ENCODE assay signal across 22 cellular contexts in genomic region chr3:141087071-141087824, GRCh38. TPM values are rescaled to one million over a fixed set of nuclear protein-coding genes. Genes with fewer than 3 reads are reported as not detected.
DNase-seq lines count a peak whose midpoint lies in the region; ATAC-seq, FAIRE-seq and TF ChIP-seq lines count a peak whose summit lies in the region.
"Had no signal": no experiment of that assay in that cellular context is flagged by ENCODE, and none has a peak within 500 bp of the region (broad histone marks: within the 10 kb centered on the region; RNA-seq: fewer than 3 reads in every experiment).

No MANE protein-coding gene starts in this region.

- DNase-seq in Daoy (ENCODE audit: low read depth) (peak; percentile 20), IMR-90 (no peak), neuronal stem cell (ENCODE audit: low spot score) (no peak), NCI-H146 (lab: John Stamatoyannopoulos, UW) (no peak), H54 (ENCODE audit: insufficient read length, low spot score) (no peak)
- no peak for DNase-seq in activated T-helper 1 cell treated with anti-CD3 and anti-CD28 coated beads, Interleukin-12 subunit alpha, Interleukin-12 subunit beta, Interleukin-2, Interleukin-4 antibody, amounts not matched to agents 30 ng/mL and 10 ng/mL and 1 ng/mL, durations not matched to agents 14 hours and 24 hours and 36 hours (ENCODE audit: low spot score)
- DNase-seq: activated CD4-positive, alpha-beta T cell treated with anti-CD3 and anti-CD28 coated beads, Interleukin-2, amount 50 U/mL, for 1 hour; DMS79 treated with DMSO at 0.1 percent for 48 hours; effector CD8-positive, alpha-beta T cell; erythroblast; NCI-H1694; occipital lobe; stimulated activated naive CD8-positive, alpha-beta T cell treated with anti-CD3 and anti-CD28 coated beads, Interleukin-15, amount 100 ng/mL, for 72 hours had no signal

- H2BK120ac ChIP-seq in IMR-90 (ENCODE audit: low read depth, low read length) = no peak overlapping the region
- H2BK120ac ChIP-seq in neuronal stem cell (ENCODE audit: low read depth, low read length) = no peak overlapping the region

- H2BK12ac ChIP-seq in neuronal stem cell (ENCODE audit: low read length) = peak overlapping the region; percentile 9

- dilution Hi-C loops in IMR-90 (cut with HindIII; ENCODE audit: low sequenced_read_pairs, unreplicated experiment) = no loop called here

- no peak overlapping the region for H3K56ac ChIP-seq in IMR-90 (ENCODE audit: extremely low read depth, insufficient read depth, low read length)

- H3K79me1 ChIP-seq in IMR-90 (ENCODE audit: low read depth in 1 of 2, low read length in 2 of 2) = no peaks in the 10 kb centered on the region
- H3K79me1 ChIP-seq in neuronal stem cell (ENCODE audit: low read depth, low read length) = peaks cover 14% of the 10 kb centered on the region

- H4K91ac ChIP-seq in IMR-90 (ENCODE audit: insufficient read depth, low read depth, low read length) (no peak overlapping the region), neuronal stem cell (ENCODE audit: low read depth, low read length, poor library complexity) (peak overlapping the region; percentile 6)

- no peak overlapping the region for H3K4me2 ChIP-seq in IMR-90 (ENCODE audit: low read depth, low read length)
- H3K4me2 ChIP-seq in neuronal stem cell (ENCODE audit: insufficient read depth, low read length, poor library complexity, severe bottlenecking) = no peak overlapping the region
- H3K4me2 ChIP-seq: BLaER1 had no signal

- no peaks in the 10 kb centered on the region for H3K4me1 Mint-ChIP-seq in activated T-helper 1 cell treated with anti-CD3 and anti-CD28 coated beads, Interleukin-12 subunit alpha, Interleukin-12 subunit beta, Interleukin-2, Interleukin-4 antibody, amounts not matched to agents 30 ng/mL and 10 ng/mL and 1 ng/mL, durations not matched to agents 14 hours and 24 hours and 36 hours (ENCODE audit: low read depth)
- H3K4me1 Mint-ChIP-seq: activated naive CD4-positive, alpha-beta T cell treated with anti-CD3 and anti-CD28 coated beads, Interleukin-2, amount 50 U/mL, for 24 hours; activated T-helper 17 cell treated with anti-CD3 and anti-CD28 coated beads, Interleukin-2, amount 50 U/mL, for 72 hours; stimulated activated naive CD8-positive, alpha-beta T cell treated with anti-CD3 and anti-CD28 coated beads, Interleukin-15, amount 100 ng/mL, for 72 hours had no signal

- H3K4ac ChIP-seq in IMR-90 (ENCODE audit: low read depth, low read length) (no peak overlapping the region), neuronal stem cell (ENCODE audit: low read length) (peak overlapping the region; percentile 2)

- H3K27me3 Mint-ChIP-seq in activated T-helper 1 cell treated with anti-CD3 and anti-CD28 coated beads, Interleukin-12 subunit alpha, Interleukin-12 subunit beta, Interleukin-2, Interleukin-4 antibody, amounts not matched to agents 30 ng/mL and 10 ng/mL and 1 ng/mL, durations not matched to agents 14 hours and 24 hours and 36 hours (ENCODE audit: insufficient read depth) = peaks cover 4% of the 10 kb centered on the region
- H3K27me3 Mint-ChIP-seq: activated naive CD4-positive, alpha-beta T cell treated with anti-CD3 and anti-CD28 coated beads, Interleukin-2, amount 50 U/mL, for 24 hours; stimulated activated naive CD8-positive, alpha-beta T cell treated with anti-CD3 and anti-CD28 coated beads, Interleukin-15, amount 100 ng/mL, for 72 hours had no signal

- H3K14ac ChIP-seq in IMR-90 (replicated peaks; ENCODE audit: low read depth, low read length) (no peak overlapping the region), neuronal stem cell (ENCODE audit: low read length) (no peak overlapping the region)

- no peak overlapping the region for H2BK15ac ChIP-seq in IMR-90 (ENCODE audit: low read depth, low read length)
- H2BK15ac ChIP-seq in neuronal stem cell (ENCODE audit: low read length) = peak overlapping the region; percentile 89

- POLR2A ChIA-PET in IMR-90 (lab: Charles Lee; ENCODE audit: unreplicated experiment) = no interaction called here

- no peaks in the 10 kb centered on the region for H3K36me3 Mint-ChIP-seq in activated T-helper 1 cell treated with anti-CD3 and anti-CD28 coated beads, Interleukin-12 subunit alpha, Interleukin-12 subunit beta, Interleukin-2, Interleukin-4 antibody, amounts not matched to agents 30 ng/mL and 10 ng/mL and 1 ng/mL, durations not matched to agents 14 hours and 24 hours and 36 hours (ENCODE audit: low read depth)
- H3K36me3 Mint-ChIP-seq: activated naive CD4-positive, alpha-beta T cell treated with anti-CD3 and anti-CD28 coated beads, Interleukin-2, amount 50 U/mL, for 24 hours had no signal

- H2AK5ac ChIP-seq in IMR-90 (ENCODE audit: low read depth, low read length) (no peak overlapping the region), neuronal stem cell (ENCODE audit: low read depth, low read length) (peak overlapping the region; percentile 48)

- no TSS peak for BruUV-seq in IMR-90 (replicated peaks; lab: Mats Ljungman, UMichigan)

- H2BK20ac ChIP-seq in IMR-90 (ENCODE audit: low read depth, low read length) = no peak overlapping the region

- TF ChIP-seq CTCF in IMR-90 (conservative IDR thresholded peaks at IDR 0.05; ENCODE audit: low read depth, low read length) = no peak

- H4K8ac ChIP-seq in IMR-90 (ENCODE audit: low read depth in 2 of 2, low read length in 2 of 2) = no peak overlapping the region
- H4K8ac ChIP-seq in neuronal stem cell (ENCODE audit: low read depth, low read length) = no peak overlapping the region

- H3K9me1 ChIP-seq in IMR-90 (ENCODE audit: insufficient read depth, low read length) = no peaks in the 10 kb centered on the region; the same call in 1 of the 2 replicates

- no peak overlapping the region for H3K27ac Mint-ChIP-seq in activated T-helper 1 cell treated with anti-CD3 and anti-CD28 coated beads, Interleukin-12 subunit alpha, Interleukin-12 subunit beta, Interleukin-2, Interleukin-4 antibody, amounts not matched to agents 30 ng/mL and 10 ng/mL and 1 ng/mL, durations not matched to agents 14 hours and 24 hours and 36 hours
- H3K27ac Mint-ChIP-seq: activated naive CD4-positive, alpha-beta T cell treated with anti-CD3 and anti-CD28 coated beads, Interleukin-2, amount 50 U/mL, for 24 hours; activated T-helper 17 cell treated with anti-CD3 and anti-CD28 coated beads, Interleukin-2, amount 50 U/mL, for 72 hours; stimulated activated naive CD8-positive, alpha-beta T cell treated with anti-CD3 and anti-CD28 coated beads, Interleukin-15, amount 100 ng/mL, for 72 hours had no signal

- TF ChIP-seq POLR2A in IMR-90 (IDR thresholded peaks at IDR 0.05; ENCODE audit: low read depth, low read length) (no peak), H54 (IDR thresholded peaks at IDR 0.05; ENCODE audit: low read depth, low read length) (no peak)

- no peak overlapping the region for H3K23ac ChIP-seq in IMR-90 (ENCODE audit: low read depth, low read length)
- peak overlapping the region; percentile 45 for H3K23ac ChIP-seq in neuronal stem cell (ENCODE audit: low read depth, low read length, poor library complexity)

- H3K4me3 ChIP-seq in IMR-90 (ENCODE audit: insufficient read depth, low read depth, low read length) = no peak overlapping the region
- H3K4me3 ChIP-seq in iPS-15b (ENCODE audit: low read depth, low read length) = no peak overlapping the region
- H3K4me3 ChIP-seq in neuronal stem cell (ENCODE audit: low read length in 2 of 2) = no peak overlapping the region
- H3K4me3 ChIP-seq: BLaER1, lung, skin epidermis had no signal

- H3K27ac ChIP-seq in IMR-90 (ENCODE audit: insufficient read depth, low read length) (no peak overlapping the region), neuronal stem cell (replicated peaks; ENCODE audit: low read length) (no peak overlapping the region)
- H3K27ac ChIP-seq: BLaER1, skin epidermis had no signal

- in situ Hi-C loops in IMR-90 (cut with MboI; ENCODE audit: low sequenced_read_pairs) = no loop called here

- FAIRE-seq in H54 (lab: Jason Lieb, UNC) = no peak
- FAIRE-seq: bronchial epithelial cell, colon had no signal

- H4K5ac ChIP-seq in IMR-90 (ENCODE audit: low read depth, low read length) = no peak overlapping the region

- H4K20me1 ChIP-seq in IMR-90 (ENCODE audit: insufficient read depth, low read length) = no peaks in the 10 kb centered on the region
- H4K20me1 ChIP-seq: BLaER1 had no signal

- H2AK9ac ChIP-seq in IMR-90 (replicated peaks; ENCODE audit: low read depth, low read length, poor library complexity) = peak overlapping the region; percentile 34

- ATAC-seq in IMR-90 (ENCODE audit: low read depth) = no peak
- ATAC-seq: activated T-helper 17 cell treated with anti-CD3 and anti-CD28 coated beads, Interleukin-2, amount 50 U/mL, for 72 hours; HCT116; stimulated activated naive CD8-positive, alpha-beta T cell treated with anti-CD3 and anti-CD28 coated beads, Interleukin-15, amount 100 ng/mL, for 72 hours had no signal

- H3K4me1 ChIP-seq in IMR-90 (ENCODE audit: control insufficient read depth, insufficient read depth, low read length) (no peaks in the 10 kb centered on the region), iPS-15b (ENCODE audit: control insufficient read depth, insufficient read depth, low read length) (peaks cover 14% of the 10 kb centered on the region), neuronal stem cell (ENCODE audit: control insufficient read depth in 2 of 2, insufficient read depth in 1 of 2, low read depth in 1 of 2, low read length in 2 of 2) (peaks cover 61 to 67% of the 10 kb centered on the region in 2 donors)

- CTCF ChIA-PET in IMR-90 (lab: Yijun Ruan, JAX) = no interaction called here

- H3K9ac ChIP-seq in IMR-90 (ENCODE audit: low read depth, low read length) (no peak overlapping the region), iPS-15b (ENCODE audit: low read depth, low read length) (peak overlapping the region; percentile 2), neuronal stem cell (ENCODE audit: low read depth, low read length, poor library complexity) (peak overlapping the region; percentile 53)
- H3K9ac ChIP-seq: BLaER1 had no signal

- H3K36me3 ChIP-seq in IMR-90 (ENCODE audit: control insufficient read depth, insufficient read depth, low read length) (no peaks in the 10 kb centered on the region), iPS-15b (ENCODE audit: control insufficient read depth, insufficient read depth, low read length) (no peaks in the 10 kb centered on the region), neuronal stem cell (replicated peaks in 1 of 2; ENCODE audit: control insufficient read depth in 2 of 2, insufficient read depth in 2 of 2, low read length in 2 of 2) (peaks cover 0 to 88% of the 10 kb centered on the region in 2 donors)
- H3K36me3 ChIP-seq: BLaER1 had no signal

- no peaks in the 10 kb centered on the region for H3K9me3 Mint-ChIP-seq in activated T-helper 1 cell treated with anti-CD3 and anti-CD28 coated beads, Interleukin-12 subunit alpha, Interleukin-12 subunit beta, Interleukin-2, Interleukin-4 antibody, amounts not matched to agents 30 ng/mL and 10 ng/mL and 1 ng/mL, durations not matched to agents 14 hours and 24 hours and 36 hours
- H3K9me3 Mint-ChIP-seq: activated naive CD4-positive, alpha-beta T cell treated with anti-CD3 and anti-CD28 coated beads, Interleukin-2, amount 50 U/mL, for 24 hours; activated T-helper 17 cell treated with anti-CD3 and anti-CD28 coated beads, Interleukin-2, amount 50 U/mL, for 72 hours; stimulated activated naive CD8-positive, alpha-beta T cell treated with anti-CD3 and anti-CD28 coated beads, Interleukin-15, amount 100 ng/mL, for 72 hours had no signal

- H2AFZ ChIP-seq in IMR-90 (replicated peaks; ENCODE audit: low read length, poor library complexity) (peak overlapping the region; percentile 24), neuronal stem cell (ENCODE audit: low read length) (no peak overlapping the region)

- H3K9me3 ChIP-seq in IMR-90 (ENCODE audit: control insufficient read depth, insufficient read depth, low read length) (no peaks in the 10 kb centered on the region), iPS-15b (ENCODE audit: control insufficient read depth, insufficient read depth, low read length) (no peaks in the 10 kb centered on the region), neuronal stem cell (replicated peaks in 1 of 2; ENCODE audit: control insufficient read depth in 2 of 2, insufficient read depth in 1 of 2, low read depth in 1 of 2, low read length in 2 of 2) (no peaks in the 10 kb centered on the region)
- H3K9me3 ChIP-seq: BLaER1 had no signal

- 44% methylated on average over 3 of the region's 10 CpGs; no CpG with 5 or more reads in 1 of the 2 experiments for WGBS in IMR-90 (ENCODE audit: extremely low coverage in 2 of 2, insufficient read length in 1 of 2), 2 experiments
- no CpG with 5 or more reads among the region's 10 CpGs for WGBS in neuronal stem cell (ENCODE audit: extremely low coverage in 2 of 2, insufficient read length in 2 of 2, insufficient replicate concordance in 1 of 2), 2 donors

- intact Hi-C loops in IMR-90 (cut with micrococcal nuclease) = no loop called here
- intact Hi-C loops in activated T-helper 1 cell treated with anti-CD3 and anti-CD28 coated beads, Interleukin-12 subunit alpha, Interleukin-12 subunit beta, Interleukin-2, Interleukin-4 antibody, amounts not matched to agents 30 ng/mL and 10 ng/mL and 1 ng/mL, durations not matched to agents 14 hours and 24 hours and 36 hours (cut with micrococcal nuclease) = no loop called here

- peaks cover 9% of the 10 kb centered on the region; the same call in 1 of the 2 replicates for H3K27me3 ChIP-seq in IMR-90 (ENCODE audit: control insufficient read depth, insufficient read depth, low read length)
- no peaks in the 10 kb centered on the region for H3K27me3 ChIP-seq in iPS-15b (ENCODE audit: control insufficient read depth, insufficient read depth, low read length)
- no peaks in the 10 kb centered on the region for H3K27me3 ChIP-seq in neuronal stem cell (ENCODE audit: control insufficient read depth in 3 of 3, insufficient read depth in 3 of 3, low read depth in 1 of 3, low read length in 3 of 3)
- H3K27me3 ChIP-seq: BLaER1 had no signal

- H3K18ac ChIP-seq in IMR-90 (ENCODE audit: low read depth, low read length) (no peak overlapping the region), neuronal stem cell (ENCODE audit: low read length) (peak overlapping the region; percentile 77)

- no peak for TF ChIP-seq RAD21 in IMR-90 (IDR thresholded peaks at IDR 0.05; ENCODE audit: low read length)

- no peak overlapping the region for H2BK5ac ChIP-seq in IMR-90 (ENCODE audit: low read depth, low read length, poor library complexity, severe bottlenecking)
- no peak overlapping the region for H2BK5ac ChIP-seq in neuronal stem cell (ENCODE audit: low read length)

- H3K4me3 Mint-ChIP-seq in activated T-helper 1 cell treated with anti-CD3 and anti-CD28 coated beads, Interleukin-12 subunit alpha, Interleukin-12 subunit beta, Interleukin-2, Interleukin-4 antibody, amounts not matched to agents 30 ng/mL and 10 ng/mL and 1 ng/mL, durations not matched to agents 14 hours and 24 hours and 36 hours = no peak overlapping the region
- H3K4me3 Mint-ChIP-seq: activated naive CD4-positive, alpha-beta T cell treated with anti-CD3 and anti-CD28 coated beads, Interleukin-2, amount 50 U/mL, for 24 hours; activated T-helper 17 cell treated with anti-CD3 and anti-CD28 coated beads, Interleukin-2, amount 50 U/mL, for 72 hours; stimulated activated naive CD8-positive, alpha-beta T cell treated with anti-CD3 and anti-CD28 coated beads, Interleukin-15, amount 100 ng/mL, for 72 hours had no signal

RNA-seq across cellular contexts. Expression of gene SPSB4, which starts 36.1 kb away (rescaled TPM):
- 2.3 and 2.4 TPM in 2 replicates for total RNA-seq in Daoy (2014; rRNA removed; shearing (Covaris generic))
- total RNA-seq in IMR-90 (2012; rRNA removed) = not detected in 2 replicates
- polyA plus RNA-seq in IMR-90 (2012; rRNA removed) = not detected in 2 replicates
- polyA plus RNA-seq in IMR-90 (2012; cell fraction: cytosol; rRNA removed) = not detected in 2 replicates
- polyA plus RNA-seq in IMR-90 (2012; cell fraction: nucleus; rRNA removed; ENCODE audit: low replicate concordance) = not detected in 2 replicates
- polyA plus RNA-seq in neuronal stem cell (2013, experiment 1 of 2) = 19.8 TPM
- 19.2 TPM for polyA plus RNA-seq in neuronal stem cell (2013, experiment 2 of 2)
- total RNA-seq in activated T-helper 1 cell treated with anti-CD3 and anti-CD28 coated beads, Interleukin-12 subunit alpha, Interleukin-12 subunit beta, Interleukin-2, Interleukin-4 antibody, amounts not matched to agents 30 ng/mL and 10 ng/mL and 1 ng/mL, durations not matched to agents 14 hours and 24 hours and 36 hours = not detected in 2 replicates
- total RNA-seq: activated T-helper 17 cell treated with anti-CD3 and anti-CD28 coated beads, Interleukin-2, amount 50 U/mL, for 72 hours had no signal
